19 cellular contexts compared by ENCODE assay signal in the genomic region with DNA sequence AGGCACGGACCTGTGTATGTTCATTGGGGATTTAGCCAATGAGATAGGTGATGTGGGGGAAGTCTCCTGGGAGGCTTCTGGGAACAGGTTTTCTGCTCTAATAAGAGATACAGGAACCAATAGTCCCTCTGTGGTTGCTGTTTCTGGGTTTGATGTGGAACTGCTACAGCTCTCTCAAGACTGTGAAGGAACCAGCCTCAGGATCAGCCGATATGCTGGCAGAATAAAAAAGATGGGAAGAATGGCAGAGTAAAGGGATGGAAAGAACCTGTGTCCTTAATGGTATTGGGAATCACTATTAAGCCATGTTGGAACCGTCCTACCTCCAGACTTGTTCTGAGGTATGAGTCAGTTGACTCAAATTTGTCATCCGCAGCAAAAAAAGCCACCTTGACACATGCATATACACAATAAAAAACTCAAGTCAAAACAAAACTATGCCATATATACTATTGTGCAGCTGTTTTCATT.
DNase-seq lines count a peak whose midpoint lies in the region; ATAC-seq and TF ChIP-seq lines count a peak whose summit lies in the region.
"Had no signal": no experiment of that assay in that cellular context is flagged by ENCODE, and none has a peak within 500 bp of the region (broad histone marks: within the 10 kb centered on the region; RNA-seq: fewer than 3 reads in every experiment).

No MANE protein-coding gene starts in this region.

- 86% methylated on average over 4 of the region's 4 CpGs for WGBS in smooth muscle cell (ENCODE audit: low lambda C conversion rate)

- H3K4me2 ChIP-seq in smooth muscle cell, result no peak overlapping the region

- H3K27me3 ChIP-seq in SJSA1 (replicated peaks), result no peaks in the 10 kb centered on the region
- no peaks in the 10 kb centered on the region for H3K27me3 ChIP-seq in smooth muscle cell (ENCODE audit: low read depth)
- H3K27me3 ChIP-seq: heart right ventricle, spleen had no signal

- H3K9ac ChIP-seq in smooth muscle cell (ENCODE audit: low read depth), result no peak overlapping the region

- no peaks in the 10 kb centered on the region for H3K79me2 ChIP-seq in smooth muscle cell (ENCODE audit: low read depth)

- H2AFZ ChIP-seq in smooth muscle cell (ENCODE audit: low read depth), result no peak overlapping the region

- H3K27ac Mint-ChIP-seq in activated naive CD4-positive, alpha-beta T cell treated with anti-CD3 and anti-CD28 coated beads, Interleukin-2, amount 50 U/mL, for 72 hours, result no peak overlapping the region
- H3K27ac Mint-ChIP-seq: WTC11 had no signal

- H3K4me1 ChIP-seq in SJSA1 (replicated peaks) (peaks cover 64% of the 10 kb centered on the region), smooth muscle cell (ENCODE audit: low read depth) (no peaks in the 10 kb centered on the region)
- H3K4me1 ChIP-seq: left ventricle myocardium inferior, spleen had no signal

- H3K4me3 ChIP-seq in SJSA1 (no peak overlapping the region), smooth muscle cell (no peak overlapping the region)
- H3K4me3 ChIP-seq: heart right ventricle, left ventricle myocardium inferior, spleen had no signal

- peak; percentile 49 to 95 for ATAC-seq in activated naive CD4-positive, alpha-beta T cell treated with anti-CD3 and anti-CD28 coated beads, Interleukin-2, amount 50 U/mL, for 72 hours
- ATAC-seq in HG02938 (IDR thresholded peaks at IDR 0.05; ENCODE audit: unreplicated experiment), result peak; percentile 53
- ATAC-seq in HG02571 (IDR thresholded peaks at IDR 0.05; ENCODE audit: unreplicated experiment), result no peak
- no peak for ATAC-seq in HG03108 (IDR thresholded peaks at IDR 0.05; ENCODE audit: unreplicated experiment)
- ATAC-seq: heart right ventricle, HepG2, WTC11 had no signal

- no peaks in the 10 kb centered on the region for H4K20me1 ChIP-seq in smooth muscle cell (ENCODE audit: low read depth)

- H3K36me3 ChIP-seq in SJSA1, result peaks cover 4% of the 10 kb centered on the region; the same call in 1 of the 2 replicates
- H3K36me3 ChIP-seq in smooth muscle cell (ENCODE audit: low read depth), result no peaks in the 10 kb centered on the region

- TF ChIP-seq CTCF in smooth muscle cell (IDR thresholded peaks at IDR 0.05; ENCODE audit: borderline replicate concordance, insufficient read depth, poor library complexity, severe bottlenecking), result no peak

- H3F3A ChIP-seq in smooth muscle cell (ENCODE audit: low read depth), result no peaks in the 10 kb centered on the region

- H3K27ac ChIP-seq in SJSA1, result peak overlapping the region; percentile 63; the same call in 1 of the 2 replicates
- no peak overlapping the region for H3K27ac ChIP-seq in smooth muscle cell (ENCODE audit: low read depth)
- H3K27ac ChIP-seq: C4-2B, left ventricle myocardium inferior, spleen had no signal

- H3K36me3 Mint-ChIP-seq in activated naive CD4-positive, alpha-beta T cell treated with anti-CD3 and anti-CD28 coated beads, Interleukin-2, amount 50 U/mL, for 72 hours, result peaks cover 2 to 10% of the 10 kb centered on the region in 2 donors

- no peaks in the 10 kb centered on the region for H3K9me3 Mint-ChIP-seq in activated naive CD4-positive, alpha-beta T cell treated with anti-CD3 and anti-CD28 coated beads, Interleukin-2, amount 50 U/mL, for 72 hours
- H3K9me3 Mint-ChIP-seq: WTC11 had no signal

- H3K9me3 ChIP-seq in SJSA1 (replicated peaks) (no peaks in the 10 kb centered on the region), smooth muscle cell (replicated peaks; ENCODE audit: low read depth) (no peaks in the 10 kb centered on the region)
- H3K9me3 ChIP-seq: heart right ventricle, left ventricle myocardium inferior, spleen had no signal

- DNase-seq in activated naive CD4-positive, alpha-beta T cell treated with anti-CD3 and anti-CD28 coated beads, Interleukin-2, amount 50 U/mL, for 72 hours (ENCODE audit: low spot score in 2 of 2), result no peak
- no peak for DNase-seq in activated naive CD4-positive, alpha-beta T cell (lab: John Stamatoyannopoulos, UW)
- DNase-seq in SJSA1 (ENCODE audit: low read depth in 1 of 2, low spot score in 2 of 2) (peak in 1 of 2 experiments; percentile 31), smooth muscle cell (lab: John Stamatoyannopoulos, UW; ENCODE audit: unreplicated experiment) (no peak), nucleus accumbens (lab: John Stamatoyannopoulos, UW) (no peak)
- DNase-seq: activated effector memory CD4-positive, alpha-beta T cell treated with Interleukin-2 at 50 U/mL for 16 hours; GDM1; heart right ventricle; left ventricle myocardium inferior; NCI-H2227 treated with DMSO at 0.1 percent for 48 hours; NCI-H82; spleen; stimulated activated CD4-positive, alpha-beta T cell treated with anti-CD3 and anti-CD28 coated beads, Interleukin-4, amount 100 ng/mL, for 4 hours had no signal

Comparison
In these comparisons a context has a peak if more than half of its experiments do, and no peak if none do; other contexts are left out.
1. ATAC-seq: peak in activated naive CD4-positive, alpha-beta T cell treated with anti-CD3 and anti-CD28 coated beads, Interleukin-2, amount 50 U/mL, for 72 hours (2 of 2) and HG02938 (single experiment); none in HG02571 (single experiment) and HG03108 (single experiment).